ENCODE assay signal across 9 cellular contexts in the genomic region with DNA sequence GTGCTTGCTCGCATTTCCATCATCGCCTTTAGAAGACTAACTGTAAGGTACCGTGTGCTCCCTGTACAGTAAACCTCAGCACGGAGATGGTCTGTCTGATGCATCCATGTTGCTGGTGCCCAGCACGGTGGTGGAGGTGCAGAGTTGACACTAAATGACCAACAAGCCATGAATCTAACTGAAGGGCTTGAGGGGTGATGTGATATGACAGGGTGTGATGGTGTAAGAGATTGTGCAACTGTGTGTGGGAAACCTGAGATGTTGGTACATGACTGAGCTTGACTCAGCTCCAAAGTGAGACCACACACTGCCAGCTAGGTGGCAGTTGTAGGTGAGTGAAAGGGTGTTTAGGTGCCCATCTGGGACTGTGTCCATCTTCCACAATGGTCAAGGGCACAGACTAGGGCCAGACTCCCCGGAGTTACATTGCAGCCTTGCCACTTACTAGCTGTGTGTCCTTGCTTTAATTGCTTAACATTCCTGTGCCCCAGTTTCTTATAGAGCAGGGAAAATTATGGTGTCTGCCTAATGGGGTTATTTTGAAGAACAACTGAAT. TPM values are rescaled to one million over a fixed set of nuclear protein-coding genes. Genes with fewer than 3 reads are reported as not detected.
A peak's percentile ranks its signal among the peaks of the same experiment; 100 is the strongest.
DNase-seq lines count a peak whose midpoint lies in the region; ATAC-seq, FAIRE-seq and TF ChIP-seq lines count a peak whose summit lies in the region.
"Had no signal": no experiment of that assay in that cellular context is flagged by ENCODE, and none has a peak within 500 bp of the region (broad histone marks: within the 10 kb centered on the region; RNA-seq: fewer than 3 reads in every experiment).

No MANE protein-coding gene starts in this region.

- H3K4me3 ChIP-seq in keratinocyte (ENCODE audit: control insufficient read depth in 2 of 3, extremely low read depth in 1 of 3, insufficient read depth in 2 of 3, low read depth in 1 of 3, low read length in 3 of 3) = peak overlapping the region in 1 of 3 experiments; percentile 17
- no peak overlapping the region for H3K4me3 ChIP-seq in transverse colon

- peaks cover 38 to 79% of the 10 kb centered on the region in 2 experiments for H3K36me3 ChIP-seq in keratinocyte (ENCODE audit: control insufficient read depth in 2 of 2, extremely low read depth in 1 of 2, insufficient read depth in 2 of 2, low read length in 2 of 2)
- no peaks in the 10 kb centered on the region for H3K36me3 ChIP-seq in transverse colon

- in situ Hi-C loops in transverse colon (cut with MboI; ENCODE audit: low pct_ligation_motif_present in 1 of 4, low pct_unique_long_range_greater_than_20kb in 1 of 4, low sequenced_read_pairs in 3 of 4) = no loop called here

- H3K9me3 ChIP-seq in keratinocyte (ENCODE audit: control insufficient read depth, low read depth, low read length) (no peaks in the 10 kb centered on the region), transverse colon (no peaks in the 10 kb centered on the region)

- FAIRE-seq in keratinocyte (lab: Jason Lieb, UNC) = peak; percentile 97

- peak overlapping the region; percentile 96 for H3K27ac ChIP-seq in keratinocyte (ENCODE audit: control insufficient read depth, insufficient read depth, low read length)
- H3K27ac ChIP-seq in transverse colon = peak overlapping the region; percentile 76 to 92 (median 86)

- H3K9ac ChIP-seq in keratinocyte (ENCODE audit: control insufficient read depth, extremely low read depth, insufficient read depth, low read length) = peak overlapping the region; percentile 71

- peak overlapping the region; percentile 61 for H3K4me2 ChIP-seq in keratinocyte (ENCODE audit: control insufficient read depth, extremely low read depth, insufficient read depth, low read depth, low read length)

- H3K4me1 Mint-ChIP-seq in activated CD8-positive, alpha-beta memory T cell treated with anti-CD3 and anti-CD28 coated beads, Interleukin-2, amount 10 ng/mL, durations not matched to agents 7 days and 5 days = peaks cover 98% of the 10 kb centered on the region
- H3K4me1 Mint-ChIP-seq in WTC11 = peaks cover 90% of the 10 kb centered on the region

- CTCF ChIA-PET in activated CD8-positive, alpha-beta memory T cell treated with anti-CD3 and anti-CD28 coated beads, Interleukin-2, amount 10 ng/mL, durations not matched to agents 7 days and 5 days (lab: Charles Lee) = interaction anchor here (0.8 to 3.6 kb wide), 5 partner anchors 10 to 136 kb away, joined by 3 to 22 read pairs (median 9); no protein-coding TSS in a partner anchor
- CTCF ChIA-PET in WTC11 (lab: Charles Lee) = interaction anchor here (1.7 to 4.8 kb wide), 2 partner anchors 14 to 136 kb away, joined by 5 to 33 read pairs; no protein-coding TSS in a partner anchor

- POLR2A ChIA-PET in WTC11 (lab: Charles Lee) = interaction anchor here (1.8 to 2.0 kb wide), 2 partner anchors 10 to 13 kb away, joined by 4 to 7 read pairs; no protein-coding TSS in a partner anchor

- peak overlapping the region; percentile 51 for H3K4me3 Mint-ChIP-seq in activated CD8-positive, alpha-beta memory T cell treated with anti-CD3 and anti-CD28 coated beads, Interleukin-2, amount 10 ng/mL, durations not matched to agents 7 days and 5 days
- H3K4me3 Mint-ChIP-seq in WTC11 = peak overlapping the region; percentile 15; the same call in 1 of the 2 replicates

- H3K79me2 ChIP-seq in keratinocyte (ENCODE audit: control insufficient read depth, insufficient read depth, low read length) = peaks cover 82% of the 10 kb centered on the region

- DNase-seq in activated CD8-positive, alpha-beta memory T cell treated with anti-CD3 and anti-CD28 coated beads, Interleukin-2, amount 10 ng/mL, durations not matched to agents 7 days and 5 days = no peak
- DNase-seq in activated CD8-positive, alpha-beta memory T cell treated with anti-CD3 and anti-CD28 coated beads, Interleukin-2, amount 50 U/mL, for 48 hours = no peak
- DNase-seq in WTC11 (ENCODE audit: low spot score) (no peak), keratinocyte (ENCODE audit: low read depth, low spot score) (peak; percentile 79), transverse colon (peak; percentile 9), activated gamma-delta T cell treated with Interleukin-2 at 50 U/mL for 16 hours (no peak), NCI-H2171 treated with DMSO at 0.1 percent for 48 hours (lab: John Stamatoyannopoulos, UW) (no peak), NCI-H345 treated with DMSO at 0.1 percent for 48 hours (lab: John Stamatoyannopoulos, UW; ENCODE audit: unreplicated experiment) (no peak)
- DNase-seq: DND-41 had no signal

- no peak for ATAC-seq in activated CD8-positive, alpha-beta memory T cell treated with anti-CD3 and anti-CD28 coated beads, Interleukin-2, amount 10 ng/mL, durations not matched to agents 7 days and 5 days
- no peak for ATAC-seq in WTC11

- no peak for TF ChIP-seq POLR2A in transverse colon (IDR thresholded peaks at IDR 0.05)

- TF ChIP-seq CTCF in WTC11 (IDR thresholded peaks at IDR 0.05) (no peak), keratinocyte (optimal IDR thresholded peaks at IDR 0.05 in 1 of 3, IDR thresholded peaks at IDR 0.05 in 1 of 3, conservative IDR thresholded peaks at IDR 0.05 in 1 of 3; ENCODE audit: extremely low read depth in 1 of 3, insufficient read depth in 2 of 3, low read length in 3 of 3) (peak in 2 of 3 experiments; percentile 19 to 60), transverse colon (IDR thresholded peaks at IDR 0.05) (no peak)

- no peaks in the 10 kb centered on the region for H3K9me3 Mint-ChIP-seq in activated CD8-positive, alpha-beta memory T cell treated with anti-CD3 and anti-CD28 coated beads, Interleukin-2, amount 10 ng/mL, durations not matched to agents 7 days and 5 days (ENCODE audit: low read depth)
- no peaks in the 10 kb centered on the region for H3K9me3 Mint-ChIP-seq in WTC11

- peaks cover 70% of the 10 kb centered on the region for H3K36me3 Mint-ChIP-seq in activated CD8-positive, alpha-beta memory T cell treated with anti-CD3 and anti-CD28 coated beads, Interleukin-2, amount 10 ng/mL, durations not matched to agents 7 days and 5 days
- peaks cover 85% of the 10 kb centered on the region for H3K36me3 Mint-ChIP-seq in WTC11

- peaks cover 21% of the 10 kb centered on the region for H3K9me1 ChIP-seq in keratinocyte (ENCODE audit: control insufficient read depth, extremely low read depth, insufficient read depth, low read length)

- intact Hi-C loops in transverse colon (cut with DNase I; ENCODE audit: low total_unique reads) = no loop called here

- WGBS in transverse colon (ENCODE audit: low coverage in 1 of 2), 2 donors = 91 to 100% methylated on average over 1 to 6 of the region's 6 CpGs

- peak overlapping the region; percentile 96 for H3K27ac Mint-ChIP-seq in activated CD8-positive, alpha-beta memory T cell treated with anti-CD3 and anti-CD28 coated beads, Interleukin-2, amount 10 ng/mL, durations not matched to agents 7 days and 5 days
- H3K27ac Mint-ChIP-seq in WTC11 = peak overlapping the region; percentile 95

- no peak overlapping the region for H2AFZ ChIP-seq in keratinocyte (ENCODE audit: control insufficient read depth, low read length)

- dilution Hi-C loops in keratinocyte (cut with MboI; ENCODE audit: extremely low pct_ligation_motif_present, low sequenced_read_pairs) = no loop called here

- peaks cover 25% of the 10 kb centered on the region for H4K20me1 ChIP-seq in keratinocyte (ENCODE audit: control insufficient read depth, extremely low read depth, insufficient read depth, low read length)

- H3K4me1 ChIP-seq in keratinocyte (ENCODE audit: control insufficient read depth, extremely low read depth, insufficient read depth, low read length) = peaks cover 100% of the 10 kb centered on the region
- peaks cover 45 to 85% (median 79%) of the 10 kb centered on the region in 4 donors for H3K4me1 ChIP-seq in transverse colon

- no peaks in the 10 kb centered on the region for H3K27me3 Mint-ChIP-seq in activated CD8-positive, alpha-beta memory T cell treated with anti-CD3 and anti-CD28 coated beads, Interleukin-2, amount 10 ng/mL, durations not matched to agents 7 days and 5 days
- no peaks in the 10 kb centered on the region for H3K27me3 Mint-ChIP-seq in WTC11 (ENCODE audit: low read depth)

- no peak for TF ChIP-seq EP300 in transverse colon (IDR thresholded peaks at IDR 0.05; ENCODE audit: low read depth)

- H3K27me3 ChIP-seq in keratinocyte (ENCODE audit: control insufficient read depth, extremely low read depth, insufficient read depth, low read length) (no peaks in the 10 kb centered on the region), transverse colon (no peaks in the 10 kb centered on the region)

TF ChIP-seq in WTC11, 78 proteins besides CTCF, POLR2A, EP300 and RAD21 (continues in another document):
- TF ChIP-seq, protein P1, sequence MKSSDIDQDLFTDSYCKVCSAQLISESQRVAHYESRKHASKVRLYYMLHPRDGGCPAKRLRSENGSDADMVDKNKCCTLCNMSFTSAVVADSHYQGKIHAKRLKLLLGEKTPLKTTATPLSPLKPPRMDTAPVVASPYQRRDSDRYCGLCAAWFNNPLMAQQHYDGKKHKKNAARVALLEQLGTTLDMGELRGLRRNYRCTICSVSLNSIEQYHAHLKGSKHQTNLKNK (CRISPR knock-in tag; IDR thresholded peaks at IDR 0.05) = peak; percentile 52; the same call in 1 of the 2 replicates

RNA-seq across cellular contexts. Expression of a gene that starts 21.4 kb away (rescaled TPM):
- total RNA-seq in activated CD8-positive, alpha-beta memory T cell treated with anti-CD3 and anti-CD28 coated beads, Interleukin-2, amount 10 ng/mL, durations not matched to agents 7 days and 5 days = 100 to 1,000 TPM; 113 to 140 TPM
- total RNA-seq in WTC11 (2021) (215 to 415 TPM (median 396 TPM) in 3 replicates), transverse colon (10 to 100 TPM; 37.2 to 98.9 (median 69.1) TPM)
- 580 to 1,115 TPM (median 689 TPM) in 3 replicates for polyA plus RNA-seq in keratinocyte
- 202 TPM for polyA plus RNA-seq in keratinocyte (2011; ENCODE audit: low read depth)
- polyA plus RNA-seq in keratinocyte (2011; cell fraction: cytosol; rRNA removed) = 275 and 321 TPM in 2 replicates
- 1,814 and 2,318 TPM in 2 replicates for polyA plus RNA-seq in keratinocyte (2011; cell fraction: nucleus; rRNA removed)
- polyA plus RNA-seq in keratinocyte (2012; ENCODE audit: low replicate concordance) = 844 and 1,046 TPM in 2 replicates
- polyA minus RNA-seq in keratinocyte = 817 to 1,377 TPM (median 1,072 TPM) in 3 replicates
- 724 TPM for polyA minus RNA-seq in keratinocyte (2011; cell fraction: cytosol; rRNA and poly(A)+ RNA removed)
- polyA minus RNA-seq in keratinocyte (2011; cell fraction: nucleus; rRNA and poly(A)+ RNA removed) = 1,644 and 2,001 TPM in 2 replicates

Comparison
In these comparisons a context has a peak if more than half of its experiments do, and no peak if none do; other contexts are left out.
1. DNase-seq: peak in keratinocyte (single experiment) and transverse colon (single experiment); none in activated CD8-positive, alpha-beta memory T cell treated with anti-CD3 and anti-CD28 coated beads, Interleukin-2, amount 10 ng/mL, durations not matched to agents 7 days and 5 days (single experiment), activated CD8-positive, alpha-beta memory T cell treated with anti-CD3 and anti-CD28 coated beads, Interleukin-2, amount 50 U/mL, for 48 hours (single experiment), WTC11 (single experiment), activated gamma-delta T cell treated with Interleukin-2 at 50 U/mL for 16 hours (single experiment), NCI-H2171 treated with DMSO at 0.1 percent for 48 hours (single experiment) and NCI-H345 treated with DMSO at 0.1 percent for 48 hours (single experiment).
2. CTCF ChIP-seq: peak in keratinocyte (2 of 3); none in WTC11 (single experiment) and transverse colon (0 of 5).